Comparison of ENCODE assay signal across 17 cellular contexts in the genomic region with DNA sequence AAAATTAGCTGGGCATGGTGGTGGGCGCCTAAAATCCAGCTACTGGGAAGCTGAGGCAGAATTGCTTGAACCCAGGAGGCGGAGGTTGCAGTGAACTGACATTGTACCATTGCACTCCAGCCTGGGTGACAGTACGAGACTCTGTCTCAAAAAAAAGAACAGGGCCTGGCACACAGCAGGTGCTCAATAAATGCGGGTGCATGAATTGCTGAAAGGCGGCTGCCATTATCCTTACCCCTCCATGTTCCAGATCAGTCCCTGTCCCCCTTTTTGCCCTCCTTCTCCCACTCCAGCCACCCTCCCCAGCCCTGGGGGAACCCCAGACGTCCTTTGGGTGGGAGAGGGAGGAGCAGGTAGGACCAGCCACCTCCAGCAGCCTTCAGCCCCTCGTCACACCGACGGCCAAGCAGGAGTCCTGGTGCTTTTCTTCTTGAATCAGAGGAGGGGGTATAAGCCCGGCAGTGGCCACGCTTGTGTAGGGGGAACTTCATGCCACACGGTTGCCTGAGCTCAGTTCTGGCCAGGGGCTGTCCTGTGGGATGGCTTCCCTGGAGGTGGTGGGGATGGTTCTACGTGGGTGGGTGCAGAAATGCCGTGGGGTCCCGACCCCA. TPM values are rescaled to one million over a fixed set of nuclear protein-coding genes. Genes with fewer than 3 reads are reported as not detected.
DNase-seq lines count a peak whose midpoint lies in the region; ATAC-seq, FAIRE-seq and TF ChIP-seq lines count a peak whose summit lies in the region.
"Had no signal": no experiment of that assay in that cellular context is flagged by ENCODE, and none has a peak within 500 bp of the region (broad histone marks: within the 10 kb centered on the region; RNA-seq: fewer than 3 reads in every experiment).

No MANE protein-coding gene starts in this region.

- intact Hi-C loops in K562 (cut with micrococcal nuclease) = no loop called here
- intact Hi-C loops in psoas muscle (cut with DNase I) = loop anchor here (5.0 kb wide), 1 partner anchor 86 kb away; no protein-coding TSS in a partner anchor
- intact Hi-C loops in uterus (cut with DNase I; ENCODE audit: low total_unique reads) = no loop called here

- no peak for TF ChIP-seq POLR2A in K562 (conservative IDR thresholded peaks at IDR 0.05)
- no peak for TF ChIP-seq POLR2A in uterus (IDR thresholded peaks at IDR 0.05)
- no peak for TF ChIP-seq POLR2A in H54 (IDR thresholded peaks at IDR 0.05; ENCODE audit: low read depth, low read length)

- H3K27me3 ChIP-seq in K562 (ENCODE audit: control insufficient read depth in 2 of 2, insufficient read depth in 2 of 2, low read length in 2 of 2) (no peaks in the 10 kb centered on the region), right atrium auricular region (no peaks in the 10 kb centered on the region), psoas muscle (ENCODE audit: insufficient read depth in 3 of 3, low read length in 2 of 3) (no peaks in the 10 kb centered on the region), uterus (no peaks in the 10 kb centered on the region)

- no peak overlapping the region for H3K27ac ChIP-seq in K562 (ENCODE audit: extremely low read depth, low read depth, low read length)
- peak overlapping the region; percentile 83 to 91 for H3K27ac ChIP-seq in right atrium auricular region
- peak overlapping the region; percentile 53 for H3K27ac ChIP-seq in psoas muscle
- H3K27ac ChIP-seq in uterus = peak overlapping the region; percentile 84 to 94

- no peak for TF ChIP-seq EP300 in K562 (IDR thresholded peaks at IDR 0.05; ENCODE audit: low read length)

- no peak overlapping the region for H2AFZ ChIP-seq in K562 (ENCODE audit: low read depth, low read length)

- peak overlapping the region in 1 of 2 experiments; percentile 45; a peak in 2 of 4 replicates for H3K9ac ChIP-seq in K562 (ENCODE audit: insufficient read depth in 1 of 2, low read depth in 2 of 2, low read length in 2 of 2)

- 44% methylated on average over 14 of the region's 15 CpGs for WGBS in K562 (ENCODE audit: insufficient coverage, low coverage, missing lambda C conversion rate)
- WGBS in psoas muscle, 3 donors = 47 to 59% (median 52%) methylated on average over 15 of the region's 15 CpGs

- H3K9me1 ChIP-seq in K562 (ENCODE audit: control insufficient read depth, insufficient read depth, low read length) = no peaks in the 10 kb centered on the region

- POLR2A ChIA-PET in K562 (lab: Yijun Ruan, JAX) = no interaction called here

- no peaks in the 10 kb centered on the region for H3K9me3 ChIP-seq in K562 (replicated peaks; ENCODE audit: control insufficient read depth, insufficient read depth, low read depth, low read length)
- no peaks in the 10 kb centered on the region for H3K9me3 ChIP-seq in right atrium auricular region
- H3K9me3 ChIP-seq in psoas muscle = no peaks in the 10 kb centered on the region
- H3K9me3 ChIP-seq in uterus = no peaks in the 10 kb centered on the region

- no peak for TF ChIP-seq CTCF in K562 (IDR thresholded peaks at IDR 0.05 in 2 of 3, conservative IDR thresholded peaks at IDR 0.05 in 1 of 3; ENCODE audit: insufficient read depth in 2 of 3, low read depth in 1 of 3, low read length in 3 of 3)
- no peak for TF ChIP-seq CTCF in right atrium auricular region (IDR thresholded peaks at IDR 0.05)
- TF ChIP-seq CTCF in psoas muscle (IDR thresholded peaks at IDR 0.05) = no peak
- no peak for TF ChIP-seq CTCF in uterus (IDR thresholded peaks at IDR 0.05)

- H3K4me1 ChIP-seq in K562 (replicated peaks in 1 of 2; ENCODE audit: control insufficient read depth in 2 of 2, insufficient read depth in 2 of 2, low read length in 2 of 2) = peaks cover 0 to 28% of the 10 kb centered on the region in 2 experiments; a peak in 3 of 5 replicates
- peaks cover 0 to 38% of the 10 kb centered on the region in 2 donors for H3K4me1 ChIP-seq in right atrium auricular region
- peaks cover 23% of the 10 kb centered on the region for H3K4me1 ChIP-seq in psoas muscle
- H3K4me1 ChIP-seq in uterus = peaks cover 4 to 9% of the 10 kb centered on the region in 2 donors

- CTCF ChIA-PET in K562 (lab: Yijun Ruan, JAX; ENCODE audit: low intra/inter-chr PET ratio) = no interaction called here

- in situ Hi-C loops in K562 (cut with MboI) = no loop called here

- H3K36me3 ChIP-seq in K562 (ENCODE audit: control insufficient read depth, insufficient read depth, low read length) = no peaks in the 10 kb centered on the region
- H3K36me3 ChIP-seq in right atrium auricular region = no peaks in the 10 kb centered on the region
- no peaks in the 10 kb centered on the region for H3K36me3 ChIP-seq in psoas muscle (ENCODE audit: insufficient read depth in 1 of 2, low read depth in 1 of 2)
- no peaks in the 10 kb centered on the region for H3K36me3 ChIP-seq in uterus

- FAIRE-seq in K562 (lab: Jason Lieb, UNC) (no peak), H54 (lab: Jason Lieb, UNC) (no peak)
- FAIRE-seq: endometrium, H1 had no signal

- H3K4me2 ChIP-seq in K562 (ENCODE audit: insufficient read depth, low read length) = no peak overlapping the region

- H3K79me2 ChIP-seq in K562 (ENCODE audit: control insufficient read depth, insufficient read depth, low read length) = no peaks in the 10 kb centered on the region

- no peak overlapping the region for H3K4me3 ChIP-seq in K562
- no peak overlapping the region for H3K4me3 ChIP-seq in right atrium auricular region
- H3K4me3 ChIP-seq in psoas muscle = no peak overlapping the region
- no peak overlapping the region for H3K4me3 ChIP-seq in uterus

- BruUV-seq in K562 (replicated peaks; lab: Mats Ljungman, UMichigan) = no TSS peak

- no peak for TF ChIP-seq RAD21 in K562 (CRISPR knock-in tag; conservative IDR thresholded peaks at IDR 0.05 in 1 of 2, IDR thresholded peaks at IDR 0.05 in 1 of 2)

- no peak for ATAC-seq in K562
- ATAC-seq in psoas muscle = peak in 1 of 4 donors; percentile 13
- no peak for ATAC-seq in HG02642 (IDR thresholded peaks at IDR 0.05; ENCODE audit: poor library complexity, unreplicated experiment)
- ATAC-seq: activated CD4-positive, alpha-beta T cell treated with anti-CD3 and anti-CD28 coated beads for 36 hours had no signal

- DNase-seq in K562 (ENCODE audit: extremely low read depth in 1 of 4, low spot score in 3 of 4) = no peak
- DNase-seq in right atrium auricular region (ENCODE audit: low spot score) = no peak
- DNase-seq in psoas muscle = no peak
- DNase-seq in uterus = peak in 1 of 2 donors; percentile 30
- no peak for DNase-seq in H54 (ENCODE audit: insufficient read length, low spot score)
- no peak for DNase-seq in SIG-M5 (lab: John Stamatoyannopoulos, UW)
- DNase-seq: activated CD4-positive, alpha-beta T cell treated with anti-CD3 and anti-CD28 coated beads for 36 hours; activated T-cell treated with anti-CD3 and anti-CD28 coated beads, Interleukin-2, amount 50 U/mL, for 48 hours; CD4-positive, alpha-beta T cell; NCI-H2227 treated with DMSO at 0.1 percent for 48 hours; OCI-M1; stimulated activated CD4-positive, alpha-beta T cell treated with anti-CD3 and anti-CD28 coated beads, Interleukin-4, amount 100 ng/mL, for 24 hours; stimulated activated naive CD4-positive, alpha-beta T cell; T-helper 1 cell had no signal

- no peaks in the 10 kb centered on the region for H4K20me1 ChIP-seq in K562 (replicated peaks; ENCODE audit: control insufficient read depth, insufficient read depth, low read length)

TF ChIP-seq in K562, 482 proteins besides CTCF, POLR2A, EP300 and RAD21:
- TF ChIP-seq ZKSCAN8 (CRISPR knock-in tag; IDR thresholded peaks at IDR 0.05) = peak; percentile 68; the same call in 1 of the 2 replicates
- no peak for TF ChIP-seq HDAC8 (tag; IDR thresholded peaks at IDR 0.05)

RNA-seq across cellular contexts. Expression of a gene that starts 20.4 kb away (rescaled TPM):
- 66.4 and 156 TPM in 2 replicates for total RNA-seq in K562 (2011; cell fraction: chromatin; rRNA removed; ENCODE audit: low replicate concordance)
- 56.2 and 56.5 TPM in 2 replicates for total RNA-seq in K562 (2011; cell fraction: nucleolus; rRNA removed)
- 46.9 and 54.0 TPM in 2 replicates for total RNA-seq in K562 (2011; cell fraction: nucleoplasm; rRNA removed)
- total RNA-seq in K562 (2014; rRNA removed) (14.1 and 15.7 TPM in 2 replicates), K562 (2014; rRNA removed; fragmentation: Illumina TruSeq; extraction: Trizol) (3.0 and 3.7 TPM in 2 replicates), K562 (2015; rRNA removed; fragmentation: Illumina TruSeq; extraction: Trizol) (6.9 and 8.4 TPM in 2 replicates), K562 (2021) (57.3 and 62.1 TPM in 2 replicates), right atrium auricular region (100 to 1,000 TPM; 111 to 196 TPM), psoas muscle (100 to 1,000 TPM; 209 to 439 (median 325) TPM), uterus (100 to 1,000 TPM in 2 of 4 donors, 10 to 100 TPM in 2; 18.5 to 361 (median 82.9) TPM)
- polyA plus RNA-seq in K562 (2011; rRNA removed) (2.0 and 2.9 TPM in 2 replicates), K562 (2014; fragmentation: Illumina TruSeq; extraction: Trizol) (17.2 and 26.2 TPM in 2 replicates), K562 (2014; fragmentation: Nextera tagmentation; extraction: Ambion mirVana) (under 1 TPM; 0.71 to 0.99 TPM), K562 (2014; rRNA removed) (14.1 and 15.9 TPM in 2 replicates), psoas muscle (100 to 1,000 TPM in 2 of 3 donors, 10 to 100 TPM in 1; 100.0 to 270 (median 165) TPM)
- 1.8 and 2.6 TPM in 2 replicates for polyA plus RNA-seq in K562 (2011; cell fraction: cytosol; rRNA removed)
- 13.2 and 19.2 TPM in 2 replicates for polyA plus RNA-seq in K562 (2011; cell fraction: nucleus; rRNA removed)
- 20.3 and 20.4 TPM in 2 replicates for polyA plus RNA-seq in K562 (2012)
- polyA minus RNA-seq in K562 (2011; rRNA and poly(A)+ RNA removed) = 4.0 and 4.7 TPM in 2 replicates
- polyA minus RNA-seq in K562 (2011; cell fraction: cytosol; rRNA and poly(A)+ RNA removed) = 14.5 and 19.9 TPM in 2 replicates
- polyA minus RNA-seq in K562 (2011; cell fraction: nucleus; rRNA and poly(A)+ RNA removed) = 16.6 and 19.5 TPM in 2 replicates

Comparison
In these comparisons a context has a peak if more than half of its experiments do, and no peak if none do; other contexts are left out.
1. intact Hi-C loops: an anchor here in psoas muscle (5.0 kb wide); none called in K562 and uterus.